Comparison of ENCODE assay signal across 35 cellular contexts in genomic region chr1:236316437-236316836, GRCh38. TPM values are rescaled to one million over a fixed set of nuclear protein-coding genes. Genes with fewer than 3 reads are reported as not detected.
DNase-seq lines count a peak whose midpoint lies in the region; ATAC-seq, FAIRE-seq and TF ChIP-seq lines count a peak whose summit lies in the region.
"Had no signal": no experiment of that assay in that cellular context is flagged by ENCODE, and none has a peak within 500 bp of the region (broad histone marks: within the 10 kb centered on the region; RNA-seq: fewer than 3 reads in every experiment).

No MANE protein-coding gene starts in this region.

- H3K9me3 Mint-ChIP-seq in WTC11, result 0 out of 2 replicates have a peak, but pooled peaks cover 3% of the 10 kb centered on the region

- no peaks in the 10 kb centered on the region for H3K36me3 ChIP-seq in HEK293 (ENCODE audit: control insufficient read depth in 2 of 2, insufficient read depth in 1 of 2, low read length in 2 of 2)
- H3K36me3 ChIP-seq in K562 (ENCODE audit: control insufficient read depth, insufficient read depth, low read length), result no peaks in the 10 kb centered on the region
- H3K36me3 ChIP-seq: BE2C; BLaER1; BLaER1 treated with 17β-estradiol and CSF1 and Interleukin-3, amounts not matched to agents 10 nM and 100 nM had no signal

- peaks cover 17% of the 10 kb centered on the region for H3K4me1 Mint-ChIP-seq in WTC11
- H3K4me1 Mint-ChIP-seq: B cell; CD14-positive monocyte; CD4-positive, alpha-beta memory T cell; CD4-positive, CD25-positive, alpha-beta regulatory T cell; CD8-positive, alpha-beta memory T cell had no signal

- H3K9ac ChIP-seq in K562 (ENCODE audit: insufficient read depth in 1 of 2, low read depth in 2 of 2, low read length in 2 of 2), result no peak overlapping the region
- H3K9ac ChIP-seq: BLaER1; BLaER1 treated with 17β-estradiol and CSF1 and Interleukin-3, amounts not matched to agents 10 nM and 100 nM had no signal

- H3K79me2 ChIP-seq in K562 (ENCODE audit: control insufficient read depth, insufficient read depth, low read length), result no peaks in the 10 kb centered on the region

- ATAC-seq in WTC11 (no peak), K562 (no peak), HG02884 (IDR thresholded peaks at IDR 0.05; ENCODE audit: unreplicated experiment) (no peak), GM18907 (IDR thresholded peaks at IDR 0.05; ENCODE audit: unreplicated experiment) (no peak)
- ATAC-seq: A549; CD8-positive, alpha-beta T cell had no signal

- no peaks in the 10 kb centered on the region for H3K27me3 Mint-ChIP-seq in WTC11 (ENCODE audit: low read depth)

- no peaks in the 10 kb centered on the region for H3K36me3 Mint-ChIP-seq in WTC11
- H3K36me3 Mint-ChIP-seq: CD14-positive monocyte; CD4-positive, alpha-beta memory T cell; CD8-positive, alpha-beta T cell had no signal

- H3K9me3 ChIP-seq in HEK293 (ENCODE audit: control insufficient read depth, insufficient read depth, low read depth, low read length), result no peaks in the 10 kb centered on the region
- H3K9me3 ChIP-seq in K562 (replicated peaks; ENCODE audit: control insufficient read depth, insufficient read depth, low read depth, low read length), result no peaks in the 10 kb centered on the region
- H3K9me3 ChIP-seq: A549, BE2C, BLaER1, Caco-2 had no signal

- TF ChIP-seq RAD21 in K562 (CRISPR knock-in tag; conservative IDR thresholded peaks at IDR 0.05 in 1 of 2, IDR thresholded peaks at IDR 0.05 in 1 of 2), result no peak

- intact Hi-C loops in K562 (cut with micrococcal nuclease), result no loop called here

- DNase-seq in WTC11 (ENCODE audit: low spot score) (no peak), K562 (ENCODE audit: extremely low read depth in 1 of 4, low spot score in 3 of 4) (no peak), kidney glomerular epithelial cell (lab: John Stamatoyannopoulos, UW) (no peak)
- DNase-seq: 8988T; ACHN; AML-193; BE2C; C1 segment of cervical spinal cord; Caco-2; Calu3; CD4-positive, alpha-beta memory T cell; CD4-positive, alpha-beta T cell; CD4-positive, CD25-positive, alpha-beta regulatory T cell; CD8-positive, alpha-beta memory T cell; CD8-positive, alpha-beta T cell; COR-L47; DMS 273 treated with DMSO at 0.1 percent for 48 hours; DMS153; DMS53; DMS79; DMS79 treated with DMSO at 0.1 percent for 48 hours; DND-41; EL had no signal

- TF ChIP-seq POLR2A in K562 (conservative IDR thresholded peaks at IDR 0.05), result no peak

- 14% methylated on average over 2 of the region's 2 CpGs for WGBS in K562 (ENCODE audit: insufficient coverage, low coverage, missing lambda C conversion rate)

- no peaks in the 10 kb centered on the region for H3K9me1 ChIP-seq in K562 (ENCODE audit: control insufficient read depth, insufficient read depth, low read length)

- no peak for FAIRE-seq in K562 (lab: Jason Lieb, UNC)
- FAIRE-seq: A204.1, A549, D721Med had no signal

- H4K20me1 ChIP-seq in K562 (replicated peaks; ENCODE audit: control insufficient read depth, insufficient read depth, low read length), result no peaks in the 10 kb centered on the region
- H4K20me1 ChIP-seq: BLaER1; BLaER1 treated with 17β-estradiol and CSF1 and Interleukin-3, amounts not matched to agents 10 nM and 100 nM had no signal

- no TSS peak for BruUV-seq in K562 (replicated peaks; lab: Mats Ljungman, UMichigan)

- H3K4me3 Mint-ChIP-seq in WTC11, result no peak overlapping the region
- H3K4me3 Mint-ChIP-seq: B cell; CD14-positive monocyte; CD4-positive, alpha-beta memory T cell; CD4-positive, alpha-beta T cell; CD4-positive, CD25-positive, alpha-beta regulatory T cell; CD8-positive, alpha-beta memory T cell; CD8-positive, alpha-beta T cell had no signal

- no peaks in the 10 kb centered on the region for H3K4me1 ChIP-seq in HEK293 (ENCODE audit: control insufficient read depth, insufficient read depth, low read length)
- no peaks in the 10 kb centered on the region for H3K4me1 ChIP-seq in K562 (replicated peaks in 1 of 2; ENCODE audit: control insufficient read depth in 2 of 2, insufficient read depth in 2 of 2, low read length in 2 of 2)
- H3K4me1 ChIP-seq: A549; BE2C; BLaER1; BLaER1 treated with 17β-estradiol and CSF1 and Interleukin-3, amounts not matched to agents 10 nM and 100 nM; Caco-2 had no signal

- no peaks in the 10 kb centered on the region for H3K27me3 ChIP-seq in K562 (ENCODE audit: control insufficient read depth in 2 of 2, insufficient read depth in 2 of 2, low read length in 2 of 2)
- H3K27me3 ChIP-seq: BLaER1; BLaER1 treated with 17β-estradiol and CSF1 and Interleukin-3, amounts not matched to agents 10 nM and 100 nM had no signal

- TF ChIP-seq EP300 in K562 (IDR thresholded peaks at IDR 0.05; ENCODE audit: low read length), result no peak

- CTCF ChIA-PET in HEK293 (lab: Yijun Ruan, JAX) (interaction anchor here (0.5 to 1.1 kb wide), 3 partner anchors 132 to 292 kb away, joined by 3 to 4 read pairs (median 4); no protein-coding TSS in a partner anchor), WTC11 (lab: Charles Lee) (no interaction called here), K562 (lab: Yijun Ruan, JAX; ENCODE audit: low intra/inter-chr PET ratio) (no interaction called here)

- H3K4me2 ChIP-seq in K562 (ENCODE audit: insufficient read depth, low read length), result no peak overlapping the region
- H3K4me2 ChIP-seq: A549; BLaER1; BLaER1 treated with 17β-estradiol and CSF1 and Interleukin-3, amounts not matched to agents 10 nM and 100 nM had no signal

- H3K4me3 ChIP-seq in HEK293 (ENCODE audit: low read depth, low read length) (no peak overlapping the region), K562 (no peak overlapping the region)
- H3K4me3 ChIP-seq: A549; BLaER1; BLaER1 treated with 17β-estradiol and CSF1 and Interleukin-3, amounts not matched to agents 10 nM and 100 nM had no signal

- no peak overlapping the region for H3K27ac ChIP-seq in HEK293 (ENCODE audit: extremely low read depth, low read depth, low read length)
- no peak overlapping the region for H3K27ac ChIP-seq in K562 (ENCODE audit: extremely low read depth, low read depth, low read length)
- H3K27ac ChIP-seq: 22Rv1; A549; BLaER1; BLaER1 treated with 17β-estradiol and CSF1 and Interleukin-3, amounts not matched to agents 10 nM and 100 nM; C4-2B had no signal

- in situ Hi-C loops in K562 (cut with MboI), result no loop called here

- no peak overlapping the region for H2AFZ ChIP-seq in K562 (ENCODE audit: low read depth, low read length)

- TF ChIP-seq CTCF in HEK293 (tag by site-specific recombination; IDR thresholded peaks at IDR 0.05), result no peak
- no peak for TF ChIP-seq CTCF in WTC11 (IDR thresholded peaks at IDR 0.05)
- no peak for TF ChIP-seq CTCF in K562 (IDR thresholded peaks at IDR 0.05 in 2 of 3, conservative IDR thresholded peaks at IDR 0.05 in 1 of 3; ENCODE audit: insufficient read depth in 2 of 3, low read depth in 1 of 3, low read length in 3 of 3)

- POLR2A ChIA-PET in HEK293 (lab: Yijun Ruan, JAX) (interaction anchor here (0.6 kb wide), 1 partner anchor 17 kb away, joined by 6 read pairs; no protein-coding TSS in a partner anchor), WTC11 (lab: Charles Lee) (no interaction called here), K562 (lab: Yijun Ruan, JAX) (interaction anchor here (1.2 to 1.7 kb wide), 2 partner anchors 10 to 39 kb away, joined by 4 to 7 read pairs; no protein-coding TSS in a partner anchor)

- no peak overlapping the region; the same call in 1 of the 2 replicates for H3K27ac Mint-ChIP-seq in WTC11
- H3K27ac Mint-ChIP-seq: B cell; CD14-positive monocyte; CD4-positive, alpha-beta memory T cell; CD4-positive, alpha-beta T cell; CD4-positive, CD25-positive, alpha-beta regulatory T cell; CD8-positive, alpha-beta memory T cell; CD8-positive, alpha-beta T cell had no signal

TF ChIP-seq in HEK293, 187 proteins besides CTCF, POLR2A, EP300 and RAD21 (continues in another document):
- 0 out of 2 replicates have a peak, but pooled peaks have one; percentile 53 for TF ChIP-seq ZNF121 (tag by site-specific recombination; IDR thresholded peaks at IDR 0.05)

TF ChIP-seq in WTC11, 78 proteins besides CTCF, POLR2A, EP300 and RAD21:
- TF ChIP-seq ZNF121 (CRISPR knock-in tag; IDR thresholded peaks at IDR 0.05) (peak; percentile 65; the same call in 1 of the 2 replicates), SP1 (CRISPR knock-in tag; conservative IDR thresholded peaks at IDR 0.05) (no peak)

TF ChIP-seq in K562, 482 proteins besides CTCF, POLR2A, EP300 and RAD21:
- peak; percentile 33 for TF ChIP-seq RBM25 (IDR thresholded peaks at IDR 0.05; ENCODE audit: low read depth, low read length, severe bottlenecking)
- TF ChIP-seq SREBF1 (IDR thresholded peaks at IDR 0.05; ENCODE audit: borderline replicate concordance, low read depth, low read length), result no peak

RNA-seq across cellular contexts. Expression of gene ERO1B, which starts 34.7 kb away (rescaled TPM):
- total RNA-seq in WTC11 (2021) (3.2 to 4.7 TPM (median 4.4 TPM) in 3 replicates), K562 (2014; rRNA removed) (3.0 and 3.3 TPM in 2 replicates), K562 (2014; rRNA removed; fragmentation: Illumina TruSeq; extraction: Trizol) (6.4 and 6.9 TPM in 2 replicates), K562 (2015; rRNA removed; fragmentation: Illumina TruSeq; extraction: Trizol) (4.2 and 4.4 TPM in 2 replicates), K562 (2021) (5.3 and 6.2 TPM in 2 replicates)
- total RNA-seq in K562 (2011; cell fraction: chromatin; rRNA removed; ENCODE audit: low replicate concordance), result 2.2 and 8.7 TPM in 2 replicates
- 1.2 and 2.6 TPM in 2 replicates for total RNA-seq in K562 (2011; cell fraction: nucleolus; rRNA removed)
- total RNA-seq in K562 (2011; cell fraction: nucleoplasm; rRNA removed), result 4.0 and 4.7 TPM in 2 replicates
- polyA plus RNA-seq in K562 (2011; rRNA removed) (0.55 and 0.59 TPM in 2 replicates), K562 (2014; fragmentation: Illumina TruSeq; extraction: Trizol) (6.1 and 6.3 TPM in 2 replicates), K562 (2014; fragmentation: Nextera tagmentation; extraction: Ambion mirVana) (1 to 10 TPM; 2.3 TPM), K562 (2014; rRNA removed) (5.0 and 6.4 TPM in 2 replicates)
- polyA plus RNA-seq in K562 (2011; cell fraction: cytosol; rRNA removed), result 0.12 and 0.21 TPM in 2 replicates
- polyA plus RNA-seq in K562 (2011; cell fraction: nucleus; rRNA removed), result 0.37 and 0.62 TPM in 2 replicates
- polyA plus RNA-seq in K562 (2012), result 2.9 and 6.9 TPM in 2 replicates
- polyA minus RNA-seq in K562 (2011; rRNA and poly(A)+ RNA removed), result 0.67 and 1.2 TPM in 2 replicates
- polyA minus RNA-seq in K562 (2011; cell fraction: cytosol; rRNA and poly(A)+ RNA removed), result 0.36 and 1.0 TPM in 2 replicates
- polyA minus RNA-seq in K562 (2011; cell fraction: nucleus; rRNA and poly(A)+ RNA removed), result 0.54 and 0.89 TPM in 2 replicates

Comparison
In these comparisons a context has a peak if more than half of its experiments do, and no peak if none do; other contexts are left out.
1. Of the 44 proteins assayed by ChIP-seq in both K562 and HEK293: peak only in K562: none; only in HEK293: ZNF121; in both: none; in neither: 43.